In genomic region chr11:111414267-111414931, GRCh38 we compare ENCODE assay signal across 9 cellular contexts. TPM values are rescaled to one million over a fixed set of nuclear protein-coding genes. Genes with fewer than 3 reads are reported as not detected.
DNase-seq lines count a peak whose midpoint lies in the region; ATAC-seq and TF ChIP-seq lines count a peak whose summit lies in the region.
"Had no signal": no experiment of that assay in that cellular context is flagged by ENCODE, and none has a peak within 500 bp of the region (broad histone marks: within the 10 kb centered on the region; RNA-seq: fewer than 3 reads in every experiment).

No MANE protein-coding gene starts in this region.

- peaks cover 26% of the 10 kb centered on the region for H3K4me1 ChIP-seq in CD8-positive, alpha-beta T cell (ENCODE audit: insufficient read depth, low read length)
- H3K4me1 ChIP-seq in suprapubic skin, result peaks cover 27% of the 10 kb centered on the region

- no peaks in the 10 kb centered on the region for H3K9me3 ChIP-seq in CD8-positive, alpha-beta T cell (ENCODE audit: low read length)
- H3K9me3 ChIP-seq in suprapubic skin, result no peaks in the 10 kb centered on the region

- peaks cover 40% of the 10 kb centered on the region for H3K4me1 Mint-ChIP-seq in CD8-positive, alpha-beta T cell (ENCODE audit: low read depth)
- peaks cover 98% of the 10 kb centered on the region for H3K4me1 Mint-ChIP-seq in activated B cell treated with CpG ODN at 0.5 μM for 24 hours

- H3K4me3 Mint-ChIP-seq in CD8-positive, alpha-beta T cell, result peak overlapping the region; percentile 29
- H3K4me3 Mint-ChIP-seq in activated B cell treated with CpG ODN at 0.5 μM for 24 hours, result peak overlapping the region; percentile 77

- H3K27ac Mint-ChIP-seq in CD8-positive, alpha-beta T cell, result no peak overlapping the region
- H3K27ac Mint-ChIP-seq in activated B cell treated with CpG ODN at 0.5 μM for 24 hours, result peak overlapping the region; percentile 97

- no peaks in the 10 kb centered on the region for H3K27me3 ChIP-seq in CD8-positive, alpha-beta T cell (ENCODE audit: insufficient read depth, low read length)
- no peaks in the 10 kb centered on the region for H3K27me3 ChIP-seq in suprapubic skin

- H3K4me3 ChIP-seq in CD8-positive, alpha-beta T cell (ENCODE audit: low read depth, low read length), result no peak overlapping the region
- no peak overlapping the region for H3K4me3 ChIP-seq in suprapubic skin

- TF ChIP-seq POLR2A in GM19099 (IDR thresholded peaks at IDR 0.05; ENCODE audit: extremely low read depth, insufficient read length, low read depth) (peak; percentile 56), suprapubic skin (IDR thresholded peaks at IDR 0.05) (no peak)

- CTCF ChIA-PET in CD8-positive, alpha-beta T cell (lab: Charles Lee), result interaction anchor here (1.6 to 2.9 kb wide), 3 partner anchors 13 to 131 kb away, joined by 4 to 11 read pairs (median 4); no protein-coding TSS in a partner anchor
- CTCF ChIA-PET in activated B cell treated with CpG ODN at 0.5 μM for 24 hours (lab: Charles Lee), result interaction anchor here (0.8 to 1.7 kb wide), 7 partner anchors 9 to 54 kb away, joined by 3 to 8 read pairs (median 4); partner anchors contain the start of gene POU2AF1

- no peak for DNase-seq in CD8-positive, alpha-beta T cell
- DNase-seq in activated B cell treated with CpG ODN at 0.5 μM for 24 hours (no peak), middle frontal gyrus (ENCODE audit: extremely low spot score, low spot score) (no peak), DMS79 (lab: John Stamatoyannopoulos, UW) (no peak), suprapubic skin (ENCODE audit: low spot score in 2 of 2) (no peak)
- no peak for DNase-seq in NK-92 treated with Interleukin-12 subunit alpha and Interleukin-12 subunit beta, amount 100 ng/mL, for 24 hours (lab: John Stamatoyannopoulos, UW)

- H3K27ac ChIP-seq in CD8-positive, alpha-beta T cell (ENCODE audit: low read depth, low read length), result no peak overlapping the region
- H3K27ac ChIP-seq in suprapubic skin, result no peak overlapping the region

- TF ChIP-seq CTCF in CD8-positive, alpha-beta T cell (IDR thresholded peaks at IDR 0.05), result no peak
- no peak for TF ChIP-seq CTCF in activated B cell treated with CpG ODN at 0.5 μM for 24 hours (IDR thresholded peaks at IDR 0.05)
- no peak for TF ChIP-seq CTCF in suprapubic skin (IDR thresholded peaks at IDR 0.05)

- H3K9me3 Mint-ChIP-seq in CD8-positive, alpha-beta T cell, result no peaks in the 10 kb centered on the region
- H3K9me3 Mint-ChIP-seq in activated B cell treated with CpG ODN at 0.5 μM for 24 hours, result no peaks in the 10 kb centered on the region

- no peaks in the 10 kb centered on the region for H3K36me3 ChIP-seq in CD8-positive, alpha-beta T cell (ENCODE audit: insufficient read depth, low read length)
- no peaks in the 10 kb centered on the region for H3K36me3 ChIP-seq in suprapubic skin

- no peaks in the 10 kb centered on the region for H3K27me3 Mint-ChIP-seq in CD8-positive, alpha-beta T cell (ENCODE audit: low read depth)
- no peaks in the 10 kb centered on the region for H3K27me3 Mint-ChIP-seq in activated B cell treated with CpG ODN at 0.5 μM for 24 hours

- no peaks in the 10 kb centered on the region for H3K36me3 Mint-ChIP-seq in CD8-positive, alpha-beta T cell
- no peaks in the 10 kb centered on the region for H3K36me3 Mint-ChIP-seq in activated B cell treated with CpG ODN at 0.5 μM for 24 hours (ENCODE audit: low read depth)

- WGBS in suprapubic skin, result 64% methylated on average over 9 of the region's 9 CpGs

- no peak for TF ChIP-seq EP300 in suprapubic skin (IDR thresholded peaks at IDR 0.05)

- ATAC-seq in CD8-positive, alpha-beta T cell, result no peak
- ATAC-seq in HG03045 (IDR thresholded peaks at IDR 0.05; ENCODE audit: unreplicated experiment), result peak; percentile 36
- ATAC-seq in activated B cell treated with CpG ODN at 0.5 μM for 24 hours (ENCODE audit: low read depth), result no peak

- intact Hi-C loops in CD8-positive, alpha-beta T cell (cut with DNase I, micrococcal nuclease), result no loop called here
- intact Hi-C loops in activated B cell treated with CpG ODN at 0.5 μM for 24 hours (cut with micrococcal nuclease), result loop anchor here (10.0 kb wide), 1 partner anchor 700 kb away; the partner anchor contains the start of gene ARHGAP20

- POLR2A ChIA-PET in CD8-positive, alpha-beta T cell (lab: Charles Lee), result no interaction called here
- POLR2A ChIA-PET in activated B cell treated with CpG ODN at 0.5 μM for 24 hours (lab: Charles Lee), result interaction anchor here (0.6 to 14.6 kb wide), 5 partner anchors 9 to 1094 kb away, joined by 4 to 581 read pairs (median 5); partner anchors contain the start of gene POU2AF1

RNA-seq across cellular contexts. Expression of gene POU2AF1, which starts 35.3 kb away (rescaled TPM):
- 1 to 10 TPM; 1.0 to 1.1 TPM for total RNA-seq in CD8-positive, alpha-beta T cell
- 141 and 155 TPM in 2 replicates for total RNA-seq in activated B cell treated with CpG ODN at 0.5 μM for 24 hours
- not detected for total RNA-seq in suprapubic skin
- total RNA-seq: osteoblast had no signal

Comparison
In these comparisons a context has a peak if more than half of its experiments do, and no peak if none do; other contexts are left out.
1. RNA of gene POU2AF1, which starts 35.3 kb away (total RNA-seq): 141 to 155 TPM in activated B cell treated with CpG ODN at 0.5 μM for 24 hours; 1.0 to 1.1 TPM in CD8-positive, alpha-beta T cell and not detected in suprapubic skin; every median in the first group is over 10 times any median in the second.